Comparison of ENCODE assay signal across 19 cellular contexts in genomic region chr11:64482588-64482987, GRCh38.
DNase-seq lines count a peak whose midpoint lies in the region; ATAC-seq and TF ChIP-seq lines count a peak whose summit lies in the region.
"Had no signal": no experiment of that assay in that cellular context is flagged by ENCODE, and none has a peak within 500 bp of the region (broad histone marks: within the 10 kb centered on the region; RNA-seq: fewer than 3 reads in every experiment).

No MANE protein-coding gene starts in this region.

- intact Hi-C loops in posterior cingulate gyrus (cut with DNase I): no loop called here
- intact Hi-C loops in natural killer cell (cut with micrococcal nuclease): no loop called here

- no peak for ATAC-seq in natural killer cell
- ATAC-seq: A549, HepG2 had no signal

- H3K36me3 Mint-ChIP-seq in brain: no peaks in the 10 kb centered on the region
- H3K36me3 Mint-ChIP-seq in natural killer cell: no peaks in the 10 kb centered on the region

- no peak overlapping the region for H3K4me3 Mint-ChIP-seq in brain
- no peak overlapping the region for H3K4me3 Mint-ChIP-seq in natural killer cell
- H3K4me3 Mint-ChIP-seq: CD4-positive, alpha-beta T cell; IgD-negative memory B cell had no signal

- H3K4me1 Mint-ChIP-seq in brain (peaks cover 26% of the 10 kb centered on the region), natural killer cell (no peaks in the 10 kb centered on the region)
- H3K4me1 Mint-ChIP-seq: IgD-negative memory B cell had no signal

- TF ChIP-seq CTCF in brain (conservative IDR thresholded peaks at IDR 0.05) (no peak), natural killer cell (IDR thresholded peaks at IDR 0.05) (no peak), GM20000 (IDR thresholded peaks at IDR 0.05; ENCODE audit: extremely low read depth, missing control alignments) (no peak)

- DNase-seq in NCI-H446 treated with DMSO at 0.1 percent for 48 hours (lab: John Stamatoyannopoulos, UW): peak; percentile 3
- no peak for DNase-seq in NCI-H446 (lab: John Stamatoyannopoulos, UW)
- DNase-seq in islet precursor cell: peak; percentile 22
- peak in 7 of 10 donors; percentile 29 to 88 (median 52) for DNase-seq in posterior cingulate gyrus
- DNase-seq in natural killer cell: no peak
- no peak for DNase-seq in NCI-H82 treated with DMSO at 0.1 percent for 48 hours (lab: John Stamatoyannopoulos, UW; ENCODE audit: unreplicated experiment)
- no peak for DNase-seq in GM20000 (ENCODE audit: low spot score)
- DNase-seq: AML-193; Caco-2; CD4-positive, alpha-beta T cell; DMS153; DMS79; GF-D8; GM23248; HCEC 1CT had no signal

- H3K9me3 Mint-ChIP-seq in brain (peaks cover 0 to 13% (median 3%) of the 10 kb centered on the region in 5 experiments), natural killer cell (no peaks in the 10 kb centered on the region)
- H3K9me3 Mint-ChIP-seq: CD4-positive, alpha-beta T cell; IgD-negative memory B cell had no signal

- H3K27me3 Mint-ChIP-seq in brain (peaks cover 10% of the 10 kb centered on the region), natural killer cell (ENCODE audit: low read depth in 2 of 2) (peaks cover 17 to 19% of the 10 kb centered on the region in 2 donors)

- H3K27ac Mint-ChIP-seq in brain (peak overlapping the region in 3 of 5 experiments; percentile 7 to 78 (median 76)), natural killer cell (no peak overlapping the region)
- H3K27ac Mint-ChIP-seq: CD4-positive, alpha-beta T cell; IgD-negative memory B cell had no signal

Comparison
In these comparisons a context has a peak if more than half of its experiments do, and no peak if none do; other contexts are left out.
1. DNase-seq: peak in NCI-H446 treated with DMSO at 0.1 percent for 48 hours (single experiment), islet precursor cell (single experiment) and posterior cingulate gyrus (7 of 10); none in NCI-H446 (0 of 2), natural killer cell (single experiment), NCI-H82 treated with DMSO at 0.1 percent for 48 hours (single experiment) and GM20000 (single experiment).
2. H3K27ac Mint-ChIP-seq: peak in brain (3 of 5); none in natural killer cell (0 of 2).